ENCODE assay signal across 15 cellular contexts in genomic region chr3:2061360-2061759, GRCh38. TPM values are rescaled to one million over a fixed set of nuclear protein-coding genes. Genes with fewer than 3 reads are reported as not detected.
DNase-seq lines count a peak whose midpoint lies in the region; ATAC-seq and TF ChIP-seq lines count a peak whose summit lies in the region.
"Had no signal": no experiment of that assay in that cellular context is flagged by ENCODE, and none has a peak within 500 bp of the region (broad histone marks: within the 10 kb centered on the region; RNA-seq: fewer than 3 reads in every experiment).

No MANE protein-coding gene starts in this region.

- H3K14ac ChIP-seq in H9 (ENCODE audit: insufficient read depth, low read length) = no peak overlapping the region

- no peaks in the 10 kb centered on the region for H3K79me1 ChIP-seq in H9 (ENCODE audit: insufficient read depth, low read depth, low read length, poor library complexity, severe bottlenecking)

- no peaks in the 10 kb centered on the region for H3K9me3 ChIP-seq in H9 (ENCODE audit: control insufficient read depth, low read depth, low read length)
- H3K9me3 ChIP-seq in neural progenitor cell (ENCODE audit: low read depth) = no peaks in the 10 kb centered on the region
- H3K9me3 ChIP-seq: BE2C had no signal

- H3K9ac ChIP-seq in H9 (ENCODE audit: extremely low read depth, insufficient read length, low read length) (no peak overlapping the region), neural progenitor cell (no peak overlapping the region)

- no peak overlapping the region for H2AK5ac ChIP-seq in H9 (ENCODE audit: insufficient read length, low read length)

- no peak overlapping the region for H3K4ac ChIP-seq in H9 (ENCODE audit: low read depth, low read length)

- peaks cover 7 to 9% of the 10 kb centered on the region in 2 experiments for H3K4me1 Mint-ChIP-seq in H9
- H3K4me1 Mint-ChIP-seq in neural progenitor cell = no peaks in the 10 kb centered on the region
- no peaks in the 10 kb centered on the region for H3K4me1 Mint-ChIP-seq in HFFc6 (ENCODE audit: low read depth)
- H3K4me1 Mint-ChIP-seq: CD4-positive, alpha-beta memory T cell; IgD-negative memory B cell had no signal

- no peak overlapping the region for H3K4me3 Mint-ChIP-seq in H9
- no peak overlapping the region for H3K4me3 Mint-ChIP-seq in neural progenitor cell
- no peak overlapping the region for H3K4me3 Mint-ChIP-seq in HFFc6
- H3K4me3 Mint-ChIP-seq: CD4-positive, alpha-beta memory T cell; IgD-negative memory B cell had no signal

- no peak overlapping the region for H4K5ac ChIP-seq in H9 (ENCODE audit: insufficient read length, low read depth, low read length)

- H2BK120ac ChIP-seq in H9 (ENCODE audit: low read depth, low read length, poor library complexity, severe bottlenecking) = no peak overlapping the region

- H3K4me3 ChIP-seq in neural progenitor cell = no peak overlapping the region

- ATAC-seq in GM21423 (IDR thresholded peaks at IDR 0.05; ENCODE audit: unreplicated experiment) = no peak

- no peak overlapping the region for H3K18ac ChIP-seq in H9 (ENCODE audit: insufficient read length, low read depth, low read length)

- H3K36me3 Mint-ChIP-seq in H9 (ENCODE audit: insufficient read depth in 1 of 3, low read depth in 3 of 3) (no peaks in the 10 kb centered on the region), neural progenitor cell (no peaks in the 10 kb centered on the region), HFFc6 (ENCODE audit: low read depth) (peaks cover 4% of the 10 kb centered on the region; the same call in 1 of the 2 replicates)
- H3K36me3 Mint-ChIP-seq: CD4-positive, alpha-beta memory T cell; IgD-negative memory B cell had no signal

- no peak overlapping the region for H2BK5ac ChIP-seq in H9 (ENCODE audit: insufficient read length, low read length)

- DNase-seq in H9 = no peak
- DNase-seq in globus pallidus (ENCODE audit: low spot score) = peak; percentile 69
- peak; percentile 49 for DNase-seq in neural progenitor cell (ENCODE audit: low spot score)
- peak; percentile 73 for DNase-seq in superior temporal gyrus (ENCODE audit: extremely low spot score)
- DNase-seq in cerebellar cortex (ENCODE audit: low spot score) = no peak
- no peak for DNase-seq in HFFc6
- DNase-seq: BE2C; CD4-positive, alpha-beta memory T cell; DMS79; EL; HCEC 1CT had no signal

- H3K27ac Mint-ChIP-seq in H9 (peak overlapping the region in 2 of 3 experiments; percentile 27 to 68; a peak in 1 of 7 replicates), neural progenitor cell (no peak overlapping the region), HFFc6 (no peak overlapping the region)
- H3K27ac Mint-ChIP-seq: CD4-positive, alpha-beta memory T cell; IgD-negative memory B cell had no signal

- H3K27me3 Mint-ChIP-seq in H9 (ENCODE audit: low read depth) (no peaks in the 10 kb centered on the region), neural progenitor cell (ENCODE audit: insufficient read depth, low read depth) (no peaks in the 10 kb centered on the region), HFFc6 (ENCODE audit: insufficient read depth) (no peaks in the 10 kb centered on the region; the same call in 1 of the 2 replicates)
- H3K27me3 Mint-ChIP-seq: CD4-positive, alpha-beta memory T cell; IgD-negative memory B cell had no signal

- no peak overlapping the region for H2AFZ ChIP-seq in H9 (ENCODE audit: low read length)
- peak overlapping the region; percentile 4 for H2AFZ ChIP-seq in neural progenitor cell (replicated peaks)

- no peak overlapping the region for H4K8ac ChIP-seq in H9 (replicated peaks; ENCODE audit: insufficient read length, low read depth, low read length)

- H3K4me1 ChIP-seq in H9 (ENCODE audit: insufficient read depth, low read length) (no peaks in the 10 kb centered on the region), neural progenitor cell (peaks cover 11% of the 10 kb centered on the region)
- H3K4me1 ChIP-seq: BE2C had no signal

- no peaks in the 10 kb centered on the region for H3K27me3 ChIP-seq in H9 (ENCODE audit: insufficient read depth, low read length)
- H3K27me3 ChIP-seq in neural progenitor cell = no peaks in the 10 kb centered on the region
- H3K27me3 ChIP-seq: BE2C had no signal

- H3K23ac ChIP-seq in H9 (ENCODE audit: insufficient read length, low read depth, low read length) = no peak overlapping the region

- no CpG with 5 or more reads among the region's 4 CpGs for WGBS in H9 (ENCODE audit: extremely low coverage, insufficient read length, low lambda C conversion rate)

- H4K91ac ChIP-seq in H9 (ENCODE audit: insufficient read length, low read depth, low read length) = no peak overlapping the region

- no peak overlapping the region for H3T11ph ChIP-seq in H9 (ENCODE audit: low read length)

- H3K23me2 ChIP-seq in H9 (ENCODE audit: insufficient read length, low read depth, low read length, poor library complexity, severe bottlenecking) = no peaks in the 10 kb centered on the region

- no peak overlapping the region for H2BK20ac ChIP-seq in H9 (ENCODE audit: low read depth, low read length, poor library complexity, severe bottlenecking)

- peaks cover 11% of the 10 kb centered on the region for H3F3A ChIP-seq in neural progenitor cell (ENCODE audit: low read depth)

- no peaks in the 10 kb centered on the region for H3K9me3 Mint-ChIP-seq in H9
- no peaks in the 10 kb centered on the region for H3K9me3 Mint-ChIP-seq in neural progenitor cell
- peaks cover 61% of the 10 kb centered on the region for H3K9me3 Mint-ChIP-seq in HFFc6
- H3K9me3 Mint-ChIP-seq: CD4-positive, alpha-beta memory T cell had no signal

- no peak overlapping the region for H2BK15ac ChIP-seq in H9 (ENCODE audit: low read depth, low read length)

- no peak overlapping the region for H3K56ac ChIP-seq in H9 (ENCODE audit: insufficient read length, low read depth, low read length)

- H3K4me2 ChIP-seq in H9 (ENCODE audit: insufficient read depth, insufficient read length, low read length) (no peak overlapping the region), neural progenitor cell (peak overlapping the region; percentile 42)

- H3K36me3 ChIP-seq in neural progenitor cell = no peaks in the 10 kb centered on the region
- H3K36me3 ChIP-seq: BE2C had no signal

- TF ChIP-seq CTCF in H9 (conservative IDR thresholded peaks at IDR 0.05) (no peak), neural progenitor cell (IDR thresholded peaks at IDR 0.05) (no peak), HFFc6 (IDR thresholded peaks at IDR 0.05) (no peak)

- H3K79me2 ChIP-seq in H9 (ENCODE audit: insufficient read depth, low read length) (no peaks in the 10 kb centered on the region), neural progenitor cell (ENCODE audit: low read depth) (no peaks in the 10 kb centered on the region)

- no peak overlapping the region for H2BK12ac ChIP-seq in H9 (ENCODE audit: insufficient read length, low read depth, low read length)

- H3K27ac ChIP-seq in H9 (ENCODE audit: insufficient read length, low read depth, low read length) (no peak overlapping the region), neural progenitor cell (peak overlapping the region; percentile 81)
- H3K27ac ChIP-seq: C4-2B had no signal

- H4K20me1 ChIP-seq in H9 (ENCODE audit: control insufficient read depth, insufficient read depth, insufficient read length) = no peaks in the 10 kb centered on the region
- no peaks in the 10 kb centered on the region for H4K20me1 ChIP-seq in neural progenitor cell (ENCODE audit: low read depth)

RNA-seq across cellular contexts. Expression of gene CNTN4, which starts 37.3 kb away (rescaled TPM):
- 1.6 TPM in 2 replicates for total RNA-seq in H9 (2021)
- 5.1 and 5.2 TPM in 2 replicates for total RNA-seq in neural progenitor cell (ENCODE audit: low replicate concordance)
- not detected for total RNA-seq in HFFc6 (2021; fragmentation: NEBNext Ultra II Directional; extraction: Animal tissue kit (Norgen Biotek cat#: 25700))
- total RNA-seq: CD4-positive, alpha-beta memory T cell; HT-29 had no signal

Comparison
In these comparisons a context has a peak if more than half of its experiments do, and no peak if none do; other contexts are left out.
1. DNase-seq: peak in globus pallidus (single experiment), neural progenitor cell (single experiment) and superior temporal gyrus (single experiment); none in H9 (single experiment), cerebellar cortex (single experiment) and HFFc6 (single experiment).
2. H3K27ac Mint-ChIP-seq: peak in H9 (2 of 3); none in neural progenitor cell (single experiment) and HFFc6 (single experiment).